In the genomic region with DNA sequence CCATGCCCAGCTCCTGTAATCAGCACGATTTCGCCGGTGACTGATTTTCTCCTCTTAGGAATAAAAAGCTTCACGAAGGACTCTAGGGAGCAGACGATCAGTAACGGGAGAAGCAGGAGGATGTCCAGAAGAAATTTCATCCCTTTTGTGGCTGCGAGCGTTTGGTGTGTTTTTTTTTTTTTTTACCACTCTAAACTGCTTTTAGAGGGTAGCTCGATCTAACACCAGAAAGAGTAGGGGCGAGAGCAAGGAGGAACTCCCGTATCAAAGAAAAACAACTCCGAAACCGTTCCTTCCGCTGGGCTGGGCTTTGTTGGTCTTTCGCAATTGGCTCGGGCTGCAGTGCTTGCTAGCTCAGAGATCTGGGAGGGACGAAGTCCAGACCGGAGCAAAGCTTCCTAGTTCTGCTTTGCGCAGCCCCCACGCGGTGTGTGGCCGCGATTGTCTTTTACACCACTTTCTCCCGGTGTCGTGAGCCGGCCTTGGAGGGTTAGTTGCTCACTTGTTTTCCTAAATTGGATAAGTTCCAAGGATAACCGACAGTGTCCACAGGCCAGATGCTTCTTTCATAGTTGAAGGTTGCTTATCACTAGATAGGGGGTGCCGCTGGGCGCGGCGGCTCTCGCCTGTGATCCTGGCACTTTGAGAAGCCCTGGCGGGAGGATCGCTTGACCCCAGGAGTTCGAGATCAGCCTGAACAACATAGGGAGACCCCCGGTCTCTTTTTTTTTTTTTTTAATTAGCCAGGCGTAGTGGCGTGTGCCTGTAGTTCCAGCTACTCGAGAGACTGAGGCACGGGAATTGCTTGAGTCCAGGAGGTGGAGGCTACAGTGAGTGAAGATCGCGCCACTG, we compare ENCODE assay signal across 8 cellular contexts. TPM values are rescaled to one million over a fixed set of nuclear protein-coding genes. Genes with fewer than 3 reads are reported as not detected.
DNase-seq lines count a peak whose midpoint lies in the region; ATAC-seq and TF ChIP-seq lines count a peak whose summit lies in the region.

A gene with protein sequence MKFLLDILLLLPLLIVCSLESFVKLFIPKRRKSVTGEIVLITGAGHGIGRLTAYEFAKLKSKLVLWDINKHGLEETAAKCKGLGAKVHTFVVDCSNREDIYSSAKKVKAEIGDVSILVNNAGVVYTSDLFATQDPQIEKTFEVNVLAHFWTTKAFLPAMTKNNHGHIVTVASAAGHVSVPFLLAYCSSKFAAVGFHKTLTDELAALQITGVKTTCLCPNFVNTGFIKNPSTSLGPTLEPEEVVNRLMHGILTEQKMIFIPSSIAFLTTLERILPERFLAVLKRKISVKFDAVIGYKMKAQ (minus strand): TSS at position 258 of the 852 bp plus-strand sequence. CDS start 118 bp downstream, at position 140.

- H3K9me3 ChIP-seq in lung (ENCODE audit: control insufficient read depth in 2 of 2, insufficient read depth in 1 of 2, low read length in 1 of 2): no peaks in the 10 kb centered on the region

- peak; percentile 100 for ATAC-seq in GM19468 (IDR thresholded peaks at IDR 0.05; ENCODE audit: extremely low read depth, unreplicated experiment)
- ATAC-seq in lung (ENCODE audit: insufficient read depth, low FRiP score): peak; percentile 99

- H3K4me3 ChIP-seq in lung: peak within 1 kb of the TSS; percentile 56

- H3K27me3 ChIP-seq in lung (ENCODE audit: control insufficient read depth, insufficient read depth): no peaks in the 10 kb centered on the region

- peak within 1 kb of the TSS; percentile 77 for H3K27ac ChIP-seq in lung (ENCODE audit: low read depth in 1 of 2, low read length in 1 of 2)

- DNase-seq in CMK (ENCODE audit: low read depth) (peak; percentile 95), HS-5 (ENCODE audit: low read depth) (peak; percentile 76), lung (ENCODE audit: low spot score) (peak; percentile 93)
- peak; percentile 31 for DNase-seq in NK-92 treated with Interleukin-12 subunit alpha and Interleukin-12 subunit beta, amount 100 ng/mL, for 24 hours (lab: John Stamatoyannopoulos, UW)
- peak; percentile 90 for DNase-seq in activated CD8-positive, alpha-beta memory T cell treated with anti-CD3 and anti-CD28 coated beads for 24 hours
- DNase-seq in effector CD8-positive, alpha-beta T cell (lab: John Stamatoyannopoulos, UW): peak; percentile 69
- peak; percentile 34 to 59 (median 51) for DNase-seq in stimulated activated CD4-positive, alpha-beta T cell treated with anti-CD3 and anti-CD28 coated beads, TNF-alpha, amount 100 ng/mL, for 4 hours (ENCODE audit: low read depth in 3 of 3)

- no peak for TF ChIP-seq CTCF in lung (IDR thresholded peaks at IDR 0.05; ENCODE audit: control extremely low read depth, extremely low read depth)

- H3K4me1 ChIP-seq in lung (ENCODE audit: control insufficient read depth in 2 of 2, insufficient read depth in 2 of 2, low read length in 2 of 2): peaks cover 0 to 7% of the 10 kb centered on the region in 2 donors

- 1 to 3% methylated on average over 42 of the region's 42 CpGs for WGBS in lung, 2 donors

- no peaks in the 10 kb centered on the region for H3K36me3 ChIP-seq in lung (ENCODE audit: control insufficient read depth in 2 of 2, insufficient read depth in 2 of 2, low read length in 2 of 2)

RNA-seq across cellular contexts. Expression of the gene that starts here (rescaled TPM):
- total RNA-seq in lung: 100 to 1,000 TPM in 1 of 2 donors, 10 to 100 TPM in 1; 57.8 to 109 TPM
- 10 to 100 TPM; 43.0 to 53.0 TPM for polyA plus RNA-seq in lung

Comparison
In these comparisons a context has a peak if more than half of its experiments do, and no peak if none do; other contexts are left out.
1. Peak in every context shown above with its lines: DNase-seq, ATAC-seq, H3K4me3 ChIP-seq and H3K27ac ChIP-seq.
2. DNase-seq: peak in every context shown above with its lines; median percentile 95 in CMK; 93 in lung; 90 in activated CD8-positive, alpha-beta memory T cell treated with anti-CD3 and anti-CD28 coated beads for 24 hours; 76 in HS-5; 69 in effector CD8-positive, alpha-beta T cell; 51 in stimulated activated CD4-positive, alpha-beta T cell treated with anti-CD3 and anti-CD28 coated beads, TNF-alpha, amount 100 ng/mL, for 4 hours; 31 in NK-92 treated with Interleukin-12 subunit alpha and Interleukin-12 subunit beta, amount 100 ng/mL, for 24 hours.